ENCODE assay signal across 27 cellular contexts in the genomic region with DNA sequence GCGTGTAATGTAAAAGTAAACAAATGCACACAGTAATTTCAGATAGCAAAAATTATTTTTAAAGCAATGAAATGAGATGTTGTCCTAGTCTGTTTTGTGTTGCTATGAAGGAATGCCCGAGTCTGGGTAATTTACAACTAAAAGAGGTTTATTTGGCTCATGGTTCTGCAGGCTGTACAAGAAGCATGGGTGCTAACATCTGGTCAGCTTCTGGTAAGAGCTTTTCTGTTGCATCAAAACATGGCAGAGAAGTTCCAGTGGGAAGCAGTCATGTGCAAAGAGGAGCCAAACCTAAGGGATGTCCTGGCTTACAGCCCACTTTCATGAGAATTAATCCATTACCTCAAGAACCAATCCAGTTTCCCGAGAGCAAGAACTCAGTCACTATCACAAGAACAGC.
"Had no signal": no experiment of that assay in that cellular context is flagged by ENCODE, and none has a peak within 500 bp of the region (broad histone marks: within the 10 kb centered on the region; RNA-seq: fewer than 3 reads in every experiment).

No MANE protein-coding gene starts in this region.

- H3K27ac Mint-ChIP-seq: mesothelial cell of epicardium; naive B cell; natural killer cell; nephron progenitor cell; neural progenitor cell; progenitor cell of endocrine pancreas; stimulated activated memory B cell treated with anti-CD40 and anti-IgM and Interleukin-4, amounts not matched to agents 10 μg/mL and 1 μg/mL and 100 μg/mL, for 72 hours; stimulated activated naive CD8-positive, alpha-beta T cell treated with anti-CD3 and anti-CD28 coated beads, Interleukin-15, amount 100 ng/mL, for 72 hours; type B pancreatic cell had no signal

- DNase-seq: islet precursor cell; left ventricle myocardium inferior; mesendoderm; naive B cell; natural killer cell; nephron progenitor cell; occipital lobe; ovary; right lobe of liver; stimulated activated CD4-positive, alpha-beta T cell treated with anti-CD3 and anti-CD28 coated beads, Interleukin-1b, Interleukin-23, amount 100 ng/mL, for 48 hours; stimulated activated CD4-positive, alpha-beta T cell treated with anti-CD3 and anti-CD28 coated beads, Interleukin-2, amount 100 ng/mL, for 48 hours; stimulated activated CD4-positive, alpha-beta T cell treated with anti-CD3 and anti-CD28 coated beads, Interleukin-4, amount 100 ng/mL, for 4 hours; stimulated activated CD8-positive, alpha-beta memory T cell treated with anti-CD3 and anti-CD28 coated beads, Interleukin-4, amount 100 ng/mL, for 48 hours; stimulated activated naive CD4-positive, alpha-beta T cell treated with Interleukin-2 at 50 U/mL for 16 hours; stimulated activated naive CD8-positive, alpha-beta T cell treated with anti-CD3 and anti-CD28 coated beads, Interleukin-15, amount 100 ng/mL, for 72 hours; substantia nigra; uterus had no signal

- H3K4me2 ChIP-seq: neural progenitor cell, smooth muscle cell had no signal

- H3K9me3 Mint-ChIP-seq: natural killer cell, type B pancreatic cell had no signal

- H3K36me3 ChIP-seq: left ventricle myocardium inferior, neural progenitor cell, neutrophil, ovary, right atrium auricular region, right lobe of liver, tibial nerve, uterus had no signal

- H3K4me1 Mint-ChIP-seq: mesothelial cell of epicardium; naive B cell; natural killer cell; stimulated activated memory B cell treated with anti-CD40 and anti-IgM and Interleukin-4, amounts not matched to agents 10 μg/mL and 1 μg/mL and 100 μg/mL, for 72 hours; stimulated activated naive CD8-positive, alpha-beta T cell treated with anti-CD3 and anti-CD28 coated beads, Interleukin-15, amount 100 ng/mL, for 72 hours had no signal

- H3K27me3 ChIP-seq: ovary, right atrium auricular region, right lobe of liver, uterus had no signal

- H3K4me3 Mint-ChIP-seq: mesothelial cell of epicardium; naive B cell; natural killer cell; nephron progenitor cell; neural progenitor cell; stimulated activated memory B cell treated with anti-CD40 and anti-IgM and Interleukin-4, amounts not matched to agents 10 μg/mL and 1 μg/mL and 100 μg/mL, for 72 hours; stimulated activated naive CD8-positive, alpha-beta T cell treated with anti-CD3 and anti-CD28 coated beads, Interleukin-15, amount 100 ng/mL, for 72 hours; type B pancreatic cell had no signal

- H3K36me3 Mint-ChIP-seq: mesothelial cell of epicardium; naive B cell; natural killer cell; neural progenitor cell; stimulated activated memory B cell treated with anti-CD40 and anti-IgM and Interleukin-4, amounts not matched to agents 10 μg/mL and 1 μg/mL and 100 μg/mL, for 72 hours; type B pancreatic cell had no signal

- H3K9me3 ChIP-seq: neutrophil, right lobe of liver, uterus had no signal

- H3K27ac ChIP-seq: left ventricle myocardium inferior, neural progenitor cell, neutrophil, ovary, right atrium auricular region, right lobe of liver, tibial nerve, uterus had no signal

- H3K9ac ChIP-seq: neural progenitor cell had no signal

- H3K4me3 ChIP-seq: left ventricle myocardium inferior, lung, neural progenitor cell, ovary, right atrium auricular region, right lobe of liver, smooth muscle cell, tibial nerve, uterus had no signal

- H2AFZ ChIP-seq: neural progenitor cell had no signal

- H3K4me1 ChIP-seq: right atrium auricular region, right lobe of liver, uterus had no signal
